Comparison of ENCODE assay signal across 8 cellular contexts in the genomic region with DNA sequence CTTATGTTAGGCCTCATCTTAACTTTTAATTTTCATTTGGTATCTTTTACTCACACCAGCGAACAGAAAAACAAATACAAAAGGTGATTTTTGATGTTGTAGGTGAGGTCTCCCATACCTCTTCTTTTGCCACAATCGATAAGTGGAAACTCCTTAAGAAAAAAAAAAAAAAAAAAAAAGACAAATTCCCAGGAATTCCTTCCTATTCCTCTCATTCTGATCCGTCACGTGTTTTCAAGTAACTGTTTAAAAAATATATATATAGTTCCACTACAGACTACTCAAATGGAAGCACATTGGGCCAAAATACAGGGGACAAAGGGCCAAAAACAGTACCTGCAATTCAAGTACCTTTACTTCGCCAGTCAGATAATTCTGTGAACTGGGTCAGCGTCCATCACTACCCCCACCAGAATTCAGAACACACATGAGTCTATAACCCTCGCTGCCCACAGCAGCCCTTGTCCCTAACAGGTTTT. TPM values are rescaled to one million over a fixed set of nuclear protein-coding genes. Genes with fewer than 3 reads are reported as not detected.
A peak's percentile ranks its signal among the peaks of the same experiment; 100 is the strongest.
DNase-seq lines count a peak whose midpoint lies in the region; ATAC-seq and TF ChIP-seq lines count a peak whose summit lies in the region.

No MANE protein-coding gene starts in this region.

- peak overlapping the region; percentile 34 to 83 for H3K9ac ChIP-seq in liver (ENCODE audit: low read depth in 1 of 2, low read length in 2 of 2)

- intact Hi-C loops in thyroid gland (cut with DNase I) = no loop called here

- 28% methylated on average over 7 of the region's 7 CpGs for WGBS in liver
- 20 to 22% methylated on average over 7 of the region's 7 CpGs for WGBS in thyroid gland, 2 donors

- peaks cover 26% of the 10 kb centered on the region for H3K4me1 Mint-ChIP-seq in activated CD8-positive, alpha-beta memory T cell treated with anti-CD3 and anti-CD28 coated beads, Interleukin-2, amount 10 ng/mL, durations not matched to agents 7 days and 5 days

- no peaks in the 10 kb centered on the region for H3K36me3 ChIP-seq in liver (ENCODE audit: control insufficient read depth in 4 of 4, insufficient read depth in 3 of 4, low read depth in 1 of 4, low read length in 3 of 4)
- no peaks in the 10 kb centered on the region for H3K36me3 ChIP-seq in thyroid gland

- no peaks in the 10 kb centered on the region for H3K27me3 ChIP-seq in liver (ENCODE audit: control insufficient read depth in 4 of 4, insufficient read depth in 4 of 4, low read length in 3 of 4)
- H3K27me3 ChIP-seq in thyroid gland = no peaks in the 10 kb centered on the region

- H3K27ac ChIP-seq in angular gyrus (ENCODE audit: low read depth, low read length) (peak overlapping the region; percentile 94), liver (ENCODE audit: low read depth in 1 of 2, low read length in 2 of 2) (peak overlapping the region; percentile 71 to 92), thyroid gland (peak overlapping the region; percentile 55 to 84 (median 80))

- no peak for TF ChIP-seq RAD21 in liver (IDR thresholded peaks at IDR 0.05)

- H3K4me3 ChIP-seq in liver (ENCODE audit: low read depth in 1 of 3, low read length in 3 of 3) (peak overlapping the region; percentile 62 to 94 (median 68)), thyroid gland (replicated peaks in 1 of 3) (peak overlapping the region in 2 of 3 donors; percentile 29 to 65)

- no peak for DNase-seq in activated CD8-positive, alpha-beta memory T cell treated with anti-CD3 and anti-CD28 coated beads, Interleukin-2, amount 10 ng/mL, durations not matched to agents 7 days and 5 days
- DNase-seq in activated CD8-positive, alpha-beta memory T cell treated with anti-CD3 and anti-CD28 coated beads for 24 hours = no peak
- DNase-seq in thyroid gland (no peak), hippocampal formation (lab: John Stamatoyannopoulos, UW) (no peak)

- H3K9me3 Mint-ChIP-seq in activated CD8-positive, alpha-beta memory T cell treated with anti-CD3 and anti-CD28 coated beads, Interleukin-2, amount 10 ng/mL, durations not matched to agents 7 days and 5 days (ENCODE audit: low read depth) = no peaks in the 10 kb centered on the region

- H3K4me1 ChIP-seq in liver (ENCODE audit: control insufficient read depth in 4 of 4, insufficient read depth in 4 of 4, low read length in 3 of 4) = peaks cover 0 to 15% (median 3%) of the 10 kb centered on the region in 4 donors
- H3K4me1 ChIP-seq in thyroid gland = peaks cover 4 to 9% of the 10 kb centered on the region in 2 donors

- H3K9me3 ChIP-seq in liver (ENCODE audit: control insufficient read depth in 4 of 4, low read length in 3 of 4) (no peaks in the 10 kb centered on the region), thyroid gland (no peaks in the 10 kb centered on the region)

- H3K4me3 Mint-ChIP-seq in activated CD8-positive, alpha-beta memory T cell treated with anti-CD3 and anti-CD28 coated beads, Interleukin-2, amount 10 ng/mL, durations not matched to agents 7 days and 5 days = peak overlapping the region; percentile 83

- H3K36me3 Mint-ChIP-seq in activated CD8-positive, alpha-beta memory T cell treated with anti-CD3 and anti-CD28 coated beads, Interleukin-2, amount 10 ng/mL, durations not matched to agents 7 days and 5 days = no peaks in the 10 kb centered on the region

- H3K27ac Mint-ChIP-seq in activated CD8-positive, alpha-beta memory T cell treated with anti-CD3 and anti-CD28 coated beads, Interleukin-2, amount 10 ng/mL, durations not matched to agents 7 days and 5 days = peak overlapping the region; percentile 94

- no peak for TF ChIP-seq POLR2A in thyroid gland (IDR thresholded peaks at IDR 0.05)

- no peak for ATAC-seq in activated CD8-positive, alpha-beta memory T cell treated with anti-CD3 and anti-CD28 coated beads, Interleukin-2, amount 10 ng/mL, durations not matched to agents 7 days and 5 days
- ATAC-seq in HG02623 (IDR thresholded peaks at IDR 0.05; ENCODE audit: unreplicated experiment) (no peak), HG03039 (IDR thresholded peaks at IDR 0.05; ENCODE audit: unreplicated experiment) (no peak)

- TF ChIP-seq CTCF in liver (IDR thresholded peaks at IDR 0.05; ENCODE audit: low read depth, low read length, missing input control) (no peak), thyroid gland (IDR thresholded peaks at IDR 0.05) (no peak)

- CTCF ChIA-PET in activated CD8-positive, alpha-beta memory T cell treated with anti-CD3 and anti-CD28 coated beads, Interleukin-2, amount 10 ng/mL, durations not matched to agents 7 days and 5 days (lab: Charles Lee) = interaction anchor here (1.4 to 2.0 kb wide), 6 partner anchors 17 to 88 kb away, joined by 3 to 12 read pairs (median 4); partner anchors contain the start of gene NMUR1

- H3K27me3 Mint-ChIP-seq in activated CD8-positive, alpha-beta memory T cell treated with anti-CD3 and anti-CD28 coated beads, Interleukin-2, amount 10 ng/mL, durations not matched to agents 7 days and 5 days = peaks cover 7% of the 10 kb centered on the region

TF ChIP-seq in liver, 16 proteins besides CTCF, POLR2A, EP300 and RAD21:
- no peak for TF ChIP-seq FOXA1 (IDR thresholded peaks at IDR 0.05)
- no peak for TF ChIP-seq SP1 (IDR thresholded peaks at IDR 0.05)
- TF ChIP-seq JUND (IDR thresholded peaks at IDR 0.05) = no peak

RNA-seq across cellular contexts. Expression of gene NMUR1, which starts 16.5 kb away (rescaled TPM):
- total RNA-seq in activated CD8-positive, alpha-beta memory T cell treated with anti-CD3 and anti-CD28 coated beads, Interleukin-2, amount 10 ng/mL, durations not matched to agents 7 days and 5 days = 1 to 10 TPM; 3.6 to 8.6 TPM
- total RNA-seq in liver (under 1 TPM; 0.23 to 0.84 TPM), thyroid gland (under 1 TPM in 3 of 4 donors, not detected in 1; 0.11 to 0.73 (median 0.67) TPM)
- polyA plus RNA-seq in liver = under 1 TPM; 0.36 to 0.67 TPM

RNA-seq across cellular contexts. Expression of gene NCL, which starts 49.5 kb away (rescaled TPM):
- total RNA-seq in activated CD8-positive, alpha-beta memory T cell treated with anti-CD3 and anti-CD28 coated beads, Interleukin-2, amount 10 ng/mL, durations not matched to agents 7 days and 5 days = 100 to 1,000 TPM; 634 to 820 TPM
- total RNA-seq in liver = 10 to 100 TPM; 83.1 to 93.0 TPM
- 100 to 1,000 TPM; 121 to 139 TPM for polyA plus RNA-seq in liver
- 100 to 1,000 TPM in 2 of 4 donors, 10 to 100 TPM in 2; 83.9 to 126 (median 97.0) TPM for total RNA-seq in thyroid gland

Comparison
In these comparisons a context has a peak if more than half of its experiments do, and no peak if none do; other contexts are left out.
1. RNA of gene NCL, which starts 49.5 kb away (total RNA-seq): 634 to 820 TPM in activated CD8-positive, alpha-beta memory T cell treated with anti-CD3 and anti-CD28 coated beads, Interleukin-2, amount 10 ng/mL, durations not matched to agents 7 days and 5 days; 83.9 to 126 TPM in thyroid gland and 83.1 to 93.0 TPM in liver; every median in the first group is over 4 times any median in the second.
2. Peak in every context shown above with its lines, with median percentiles within 50 percentile points of each other: H3K27ac ChIP-seq.